ENCODE assay signal across 8 cellular contexts in the genomic region with DNA sequence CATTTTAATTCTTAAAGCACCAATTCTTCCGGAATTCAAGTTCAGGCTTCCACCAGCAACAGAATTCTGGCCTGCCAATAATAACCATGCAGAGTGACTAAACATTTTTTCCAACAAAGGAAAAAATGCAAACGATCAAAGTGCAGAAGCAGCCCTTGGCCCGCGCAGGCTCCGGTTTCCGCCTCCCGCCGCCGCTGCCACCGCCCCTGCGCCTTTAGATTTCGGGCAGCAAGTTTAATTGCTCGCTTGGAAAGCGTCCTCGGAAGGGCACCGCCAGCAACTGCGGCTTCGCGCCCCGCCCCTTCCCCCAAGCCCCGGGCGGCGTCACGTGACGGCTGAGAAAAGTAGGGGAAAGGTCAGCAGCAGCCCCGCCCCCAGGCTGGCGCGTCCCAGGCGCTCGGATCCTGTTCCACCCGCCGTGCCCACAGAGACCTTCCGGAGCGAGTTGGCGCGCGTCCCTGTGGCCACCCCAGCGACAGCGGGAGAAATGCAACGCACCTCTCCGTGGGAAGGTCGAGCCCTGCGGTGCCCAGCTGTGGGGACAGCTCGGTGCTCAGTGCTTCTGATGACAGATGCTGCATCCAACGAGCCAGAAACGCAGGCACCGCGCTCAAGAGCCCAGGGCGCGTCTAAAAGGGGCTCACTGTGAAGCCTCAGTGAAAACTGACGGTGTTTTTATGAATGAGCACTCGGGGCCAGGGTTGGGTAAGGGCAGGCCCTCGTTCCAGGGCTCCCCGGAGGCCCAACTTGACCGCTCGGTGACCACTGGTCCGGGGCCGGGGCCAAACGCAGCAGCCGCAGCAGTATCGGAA. TPM values are rescaled to one million over a fixed set of nuclear protein-coding genes. Genes with fewer than 3 reads are reported as not detected.
DNase-seq lines count a peak whose midpoint lies in the region; ATAC-seq and TF ChIP-seq lines count a peak whose summit lies in the region.

No MANE protein-coding gene starts in this region.

- H3K27me3 ChIP-seq in colonic mucosa: no peaks in the 10 kb centered on the region
- H3K27me3 ChIP-seq in layer of hippocampus (ENCODE audit: control insufficient read depth, insufficient read depth, low read length): peaks cover 2% of the 10 kb centered on the region

- H3K4me1 ChIP-seq in colonic mucosa: peaks cover 14% of the 10 kb centered on the region

- H3K4me3 ChIP-seq in colonic mucosa: peak overlapping the region; percentile 85

- no peak for TF ChIP-seq CTCF in colonic mucosa (IDR thresholded peaks at IDR 0.05)

- H3K9me3 ChIP-seq in colonic mucosa: no peaks in the 10 kb centered on the region

- peak; percentile 43 for DNase-seq in NK-92 (lab: John Stamatoyannopoulos, UW; ENCODE audit: unreplicated experiment)
- no peak for DNase-seq in NK-92 treated with Interleukin-12 subunit alpha and Interleukin-12 subunit beta, amount 100 ng/mL, for 24 hours (lab: John Stamatoyannopoulos, UW)
- peak; percentile 95 for DNase-seq in NCI-H510A treated with DMSO at 0.1 percent for 48 hours (lab: John Stamatoyannopoulos, UW)
- DNase-seq in activated CD4-positive, alpha-beta T cell treated with anti-CD3 and anti-CD28 coated beads for 48 hours: peak; percentile 97
- DNase-seq in colonic mucosa: peak; percentile 98
- peak; percentile 88 to 89 for DNase-seq in stimulated activated CD4-positive, alpha-beta T cell treated with anti-CD3 and anti-CD28 coated beads, Interleukin-1b, Interleukin-23, amount 100 ng/mL, for 1 hour (ENCODE audit: low read depth in 2 of 2)

- ATAC-seq in HG03196 (IDR thresholded peaks at IDR 0.05; ENCODE audit: unreplicated experiment): peak; percentile 33

- peak overlapping the region; percentile 99 for H3K9ac ChIP-seq in colonic mucosa (ENCODE audit: low read depth in 2 of 2, low read length in 2 of 2)

- H3K36me3 ChIP-seq in colonic mucosa: no peaks in the 10 kb centered on the region

- intact Hi-C loops in colonic mucosa (cut with DNase I): no loop called here

- H3K27ac ChIP-seq in colonic mucosa (peak overlapping the region; percentile 89), layer of hippocampus (ENCODE audit: low read depth, low read length) (peak overlapping the region; percentile 94)

RNA-seq across cellular contexts. Expression of a gene that starts 2.5 kb away (rescaled TPM):
- total RNA-seq in colonic mucosa: 100 to 1,000 TPM; 197 to 213 TPM
